11 cellular contexts compared by ENCODE assay signal in genomic region chr1:117828206-117828605, GRCh38.
DNase-seq lines count a peak whose midpoint lies in the region; ATAC-seq, FAIRE-seq and TF ChIP-seq lines count a peak whose summit lies in the region.
"Had no signal": no experiment of that assay in that cellular context is flagged by ENCODE, and none has a peak within 500 bp of the region (broad histone marks: within the 10 kb centered on the region; RNA-seq: fewer than 3 reads in every experiment).

No MANE protein-coding gene starts in this region.

- TF ChIP-seq POLR2A in heart left ventricle (IDR thresholded peaks at IDR 0.05): no peak

- H3K9me3 ChIP-seq in astrocyte (ENCODE audit: insufficient read depth, low read depth, low read length) (no peaks in the 10 kb centered on the region), heart left ventricle (peaks cover 0 to 7% (median 0%) of the 10 kb centered on the region in 12 donors), psoas muscle (no peaks in the 10 kb centered on the region)

- ATAC-seq in heart left ventricle: peak; percentile 85 to 93 (median 90)
- peak; percentile 34 to 60 (median 37) for ATAC-seq in psoas muscle
- no peak for ATAC-seq in stimulated activated memory B cell treated with anti-CD40 and anti-IgM and Interleukin-4, amounts not matched to agents 10 μg/mL and 1 μg/mL and 100 μg/mL, for 72 hours
- ATAC-seq in HG03097 (IDR thresholded peaks at IDR 0.05; ENCODE audit: low FRiP score, unreplicated experiment): no peak

- no peak overlapping the region for H3K9ac ChIP-seq in astrocyte (ENCODE audit: low read length)

- H3K27ac ChIP-seq in astrocyte (ENCODE audit: low read depth, low read length) (no peak overlapping the region), heart left ventricle (peak overlapping the region in 5 of 12 donors; percentile 27 to 55 (median 49)), psoas muscle (no peak overlapping the region)

- H3K4me1 ChIP-seq in astrocyte (ENCODE audit: insufficient read depth, low read length) (peaks cover 38% of the 10 kb centered on the region), heart left ventricle (peaks cover 0 to 48% (median 0%) of the 10 kb centered on the region in 12 donors), psoas muscle (no peaks in the 10 kb centered on the region)

- DNase-seq in AG20443 (ENCODE audit: low spot score) (peak; percentile 83), astrocyte (ENCODE audit: low read depth) (peak; percentile 53), heart left ventricle (peak; percentile 60 to 84 (median 73)), psoas muscle (peak; percentile 52 to 69), NCI-H2107 treated with DMSO at 0.1 percent for 48 hours (lab: John Stamatoyannopoulos, UW; ENCODE audit: unreplicated experiment) (no peak)
- DNase-seq in stimulated activated CD4-positive, alpha-beta T cell treated with anti-CD3 and anti-CD28 coated beads, Interleukin-4, amount 100 ng/mL, for 4 hours: no peak
- DNase-seq: central memory CD4-positive, alpha-beta T cell; OCI-M1 had no signal

- H3K9me3 Mint-ChIP-seq in astrocyte (ENCODE audit: unreplicated experiment): no peaks in the 10 kb centered on the region
- peaks cover 9% of the 10 kb centered on the region for H3K9me3 Mint-ChIP-seq in stimulated activated memory B cell treated with anti-CD40 and anti-IgM and Interleukin-4, amounts not matched to agents 10 μg/mL and 1 μg/mL and 100 μg/mL, for 72 hours
- H3K9me3 Mint-ChIP-seq: T-helper 2 cell treated with Interferon-gamma antibody and Interleukin-4, amounts not matched to agents 5 μg/mL and 100 μg/mL, for 36 hours had no signal

- TF ChIP-seq CTCF in astrocyte (IDR thresholded peaks at IDR 0.05; ENCODE audit: insufficient read depth, low read depth, low read length): no peak
- TF ChIP-seq CTCF in heart left ventricle (IDR thresholded peaks at IDR 0.05): peak in 1 of 12 donors; percentile 6
- TF ChIP-seq CTCF in psoas muscle (IDR thresholded peaks at IDR 0.05): no peak

- H3K4me1 Mint-ChIP-seq in astrocyte (ENCODE audit: low read depth, unreplicated experiment): peaks cover 26% of the 10 kb centered on the region
- no peaks in the 10 kb centered on the region for H3K4me1 Mint-ChIP-seq in stimulated activated memory B cell treated with anti-CD40 and anti-IgM and Interleukin-4, amounts not matched to agents 10 μg/mL and 1 μg/mL and 100 μg/mL, for 72 hours

- no peaks in the 10 kb centered on the region for H3K79me2 ChIP-seq in astrocyte (ENCODE audit: insufficient read depth, low read length)

- H3K4me3 ChIP-seq in astrocyte (ENCODE audit: insufficient read depth, low read depth, low read length) (no peak overlapping the region), heart left ventricle (no peak overlapping the region), psoas muscle (no peak overlapping the region)

- H3K4me2 ChIP-seq in astrocyte (ENCODE audit: low read length): no peak overlapping the region

- H4K20me1 ChIP-seq in astrocyte (ENCODE audit: insufficient read depth, low read length): no peaks in the 10 kb centered on the region

- H3K27me3 ChIP-seq in astrocyte (ENCODE audit: insufficient read depth, low read length) (no peaks in the 10 kb centered on the region), heart left ventricle (no peaks in the 10 kb centered on the region), psoas muscle (ENCODE audit: insufficient read depth in 3 of 3, low read length in 2 of 3) (no peaks in the 10 kb centered on the region)

- WGBS in heart left ventricle, 4 donors: 46 to 66% (median 60%) methylated on average over 3 to 4 of the region's 4 CpGs
- 42 to 52% (median 47%) methylated on average over 4 of the region's 4 CpGs for WGBS in psoas muscle, 3 donors

- H3K27me3 Mint-ChIP-seq in astrocyte (ENCODE audit: low read depth, unreplicated experiment): no peaks in the 10 kb centered on the region
- H3K27me3 Mint-ChIP-seq in stimulated activated memory B cell treated with anti-CD40 and anti-IgM and Interleukin-4, amounts not matched to agents 10 μg/mL and 1 μg/mL and 100 μg/mL, for 72 hours: peaks cover 24% of the 10 kb centered on the region

- no peaks in the 10 kb centered on the region for H3K36me3 Mint-ChIP-seq in astrocyte (ENCODE audit: low read depth, unreplicated experiment)
- H3K36me3 Mint-ChIP-seq in stimulated activated memory B cell treated with anti-CD40 and anti-IgM and Interleukin-4, amounts not matched to agents 10 μg/mL and 1 μg/mL and 100 μg/mL, for 72 hours: no peaks in the 10 kb centered on the region

- H3K27ac Mint-ChIP-seq in astrocyte (ENCODE audit: unreplicated experiment): no peak overlapping the region
- no peak overlapping the region for H3K27ac Mint-ChIP-seq in stimulated activated memory B cell treated with anti-CD40 and anti-IgM and Interleukin-4, amounts not matched to agents 10 μg/mL and 1 μg/mL and 100 μg/mL, for 72 hours
- H3K27ac Mint-ChIP-seq: T-helper 2 cell treated with Interferon-gamma antibody and Interleukin-4, amounts not matched to agents 5 μg/mL and 100 μg/mL, for 36 hours had no signal

- no peak for FAIRE-seq in astrocyte (lab: Jason Lieb, UNC)

- H3K4me3 Mint-ChIP-seq in astrocyte (ENCODE audit: unreplicated experiment): no peak overlapping the region
- no peak overlapping the region for H3K4me3 Mint-ChIP-seq in stimulated activated memory B cell treated with anti-CD40 and anti-IgM and Interleukin-4, amounts not matched to agents 10 μg/mL and 1 μg/mL and 100 μg/mL, for 72 hours
- H3K4me3 Mint-ChIP-seq: T-helper 2 cell treated with Interferon-gamma antibody and Interleukin-4, amounts not matched to agents 5 μg/mL and 100 μg/mL, for 36 hours had no signal

- intact Hi-C loops in heart left ventricle (cut with DNase I) (no loop called here), psoas muscle (cut with DNase I) (no loop called here)

- no peaks in the 10 kb centered on the region for H3K36me3 ChIP-seq in astrocyte (ENCODE audit: insufficient read depth, low read length)
- H3K36me3 ChIP-seq in heart left ventricle: no peaks in the 10 kb centered on the region
- no peaks in the 10 kb centered on the region for H3K36me3 ChIP-seq in psoas muscle (ENCODE audit: insufficient read depth in 1 of 2, low read depth in 1 of 2)

- peak overlapping the region; percentile 18 for H2AFZ ChIP-seq in astrocyte (ENCODE audit: low read depth, low read length)

Comparison
In these comparisons a context has a peak if more than half of its experiments do, and no peak if none do; other contexts are left out.
1. DNase-seq: peak in AG20443 (single experiment), astrocyte (single experiment), heart left ventricle (5 of 5) and psoas muscle (2 of 2); none in NCI-H2107 treated with DMSO at 0.1 percent for 48 hours (single experiment) and stimulated activated CD4-positive, alpha-beta T cell treated with anti-CD3 and anti-CD28 coated beads, Interleukin-4, amount 100 ng/mL, for 4 hours (0 of 2).
2. ATAC-seq: peak in heart left ventricle (4 of 4) and psoas muscle (4 of 4); none in stimulated activated memory B cell treated with anti-CD40 and anti-IgM and Interleukin-4, amounts not matched to agents 10 μg/mL and 1 μg/mL and 100 μg/mL, for 72 hours (single experiment) and HG03097 (single experiment).